ENCODE assay signal across 24 cellular contexts in the genomic region with DNA sequence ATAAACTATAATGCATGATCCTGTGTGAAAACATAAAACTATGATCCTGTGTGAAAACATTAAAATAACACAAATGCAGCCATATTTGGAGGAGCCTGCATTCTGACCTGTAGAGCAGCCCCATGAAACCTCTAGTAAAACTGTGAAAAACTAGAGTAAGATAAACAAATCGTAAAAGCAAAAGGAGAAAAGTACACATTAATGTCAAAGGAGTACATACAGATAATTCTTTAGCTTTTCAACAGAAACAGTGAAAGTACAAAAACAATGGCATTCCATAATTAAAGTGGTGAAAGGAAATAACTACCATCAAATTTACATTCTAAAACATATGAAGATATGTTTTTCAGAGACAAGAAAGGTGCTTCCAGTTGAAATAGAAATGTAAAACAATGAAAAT.
"Had no signal": no experiment of that assay in that cellular context is flagged by ENCODE, and none has a peak within 500 bp of the region (broad histone marks: within the 10 kb centered on the region; RNA-seq: fewer than 3 reads in every experiment).

No MANE protein-coding gene starts in this region.

- H3K36me3 ChIP-seq: breast epithelium, WERI-Rb-1 had no signal

- ATAC-seq: activated CD4-positive, alpha-beta T cell treated with anti-CD3 and anti-CD28 coated beads for 36 hours; activated CD8-positive, alpha-beta T cell treated with anti-CD3 and anti-CD28 coated beads for 36 hours; Panc1; Right ventricle myocardium inferior had no signal

- H3K9me3 Mint-ChIP-seq: activated naive CD4-positive, alpha-beta T cell treated with anti-CD3 and anti-CD28 coated beads, Interleukin-2, amount 50 U/mL, for 24 hours had no signal

- H3K27ac ChIP-seq: breast epithelium, SK-N-MC, WERI-Rb-1 had no signal

- H3K4me1 ChIP-seq: breast epithelium had no signal

- H3K36me3 Mint-ChIP-seq: activated naive CD4-positive, alpha-beta T cell treated with anti-CD3 and anti-CD28 coated beads, Interleukin-2, amount 50 U/mL, for 24 hours had no signal

- H3K4me3 ChIP-seq: breast epithelium, SK-N-MC had no signal

- H3K4me3 Mint-ChIP-seq: activated CD4-positive, alpha-beta T cell treated with anti-CD3 and anti-CD28 coated beads for 36 hours; activated CD8-positive, alpha-beta T cell treated with anti-CD3 and anti-CD28 coated beads for 36 hours; activated naive CD4-positive, alpha-beta T cell treated with anti-CD3 and anti-CD28 coated beads, Interleukin-2, amount 50 U/mL, for 24 hours had no signal

- H3K4me1 Mint-ChIP-seq: activated CD4-positive, alpha-beta T cell treated with anti-CD3 and anti-CD28 coated beads for 36 hours; activated naive CD4-positive, alpha-beta T cell treated with anti-CD3 and anti-CD28 coated beads, Interleukin-2, amount 50 U/mL, for 24 hours had no signal

- H3K27me3 Mint-ChIP-seq: activated CD4-positive, alpha-beta T cell treated with anti-CD3 and anti-CD28 coated beads for 36 hours; activated CD8-positive, alpha-beta T cell treated with anti-CD3 and anti-CD28 coated beads for 36 hours; activated naive CD4-positive, alpha-beta T cell treated with anti-CD3 and anti-CD28 coated beads, Interleukin-2, amount 50 U/mL, for 24 hours had no signal

- H3K27ac Mint-ChIP-seq: activated CD4-positive, alpha-beta T cell treated with anti-CD3 and anti-CD28 coated beads for 36 hours; activated CD8-positive, alpha-beta T cell treated with anti-CD3 and anti-CD28 coated beads for 36 hours; activated naive CD4-positive, alpha-beta T cell treated with anti-CD3 and anti-CD28 coated beads, Interleukin-2, amount 50 U/mL, for 24 hours had no signal

- H3K9me3 ChIP-seq: breast epithelium had no signal

- DNase-seq: activated CD4-positive, alpha-beta T cell treated with anti-CD3 and anti-CD28 coated beads for 36 hours; activated CD4-positive, alpha-beta T cell treated with anti-CD3 and anti-CD28 coated beads, Interleukin-2, amount 50 U/mL, for 1 hour; activated CD8-positive, alpha-beta memory T cell treated with anti-CD3 and anti-CD28 coated beads, Interleukin-2, amount 50 U/mL, for 4 hours; activated CD8-positive, alpha-beta T cell treated with anti-CD3 and anti-CD28 coated beads for 36 hours; activated naive CD4-positive, alpha-beta T cell; aorta; caudate nucleus; Kasumi-1; NCI-H1048; NCI-H146; NCI-H1930; NCI-H2107; NCI-H2171 treated with DMSO at 0.1 percent for 48 hours; NCI-H226; NCI-H526; NCI-H82; RPMI8226; T-helper 1 cell; WERI-Rb-1 had no signal
